In genomic region chr17:13735444-13735843, GRCh38 we compare ENCODE assay signal across 1 cellular context.
TF ChIP-seq lines count a peak whose summit lies in the region.

No MANE protein-coding gene starts in this region.

TF ChIP-seq in SK-N-SH, 30 proteins besides CTCF, POLR2A, EP300 and RAD21 (continued from another document):
- no peak for TF ChIP-seq REST (IDR thresholded peaks at IDR 0.05; ENCODE audit: low read depth, low read length)
- TF ChIP-seq CHD2 (IDR thresholded peaks at IDR 0.05; ENCODE audit: low read length, partially characterized antibody) = no peak
- no peak for TF ChIP-seq GATA2 (CRISPR knock-in tag; IDR thresholded peaks at IDR 0.05)
- no peak for TF ChIP-seq USF2 (IDR thresholded peaks at IDR 0.05; ENCODE audit: borderline replicate concordance, low read depth, low read length)
